ENCODE assay signal across 8 cellular contexts in genomic region chr12:118136559-118137003, GRCh38. TPM values are rescaled to one million over a fixed set of nuclear protein-coding genes. Genes with fewer than 3 reads are reported as not detected.
DNase-seq lines count a peak whose midpoint lies in the region; ATAC-seq and TF ChIP-seq lines count a peak whose summit lies in the region.

No MANE protein-coding gene starts in this region.

- POLR2A ChIA-PET in RWPE1 (lab: Yijun Ruan, JAX; ENCODE audit: low non-redundant PET), result no interaction called here

- DNase-seq in NCI-H1436 (lab: John Stamatoyannopoulos, UW) (peak; percentile 3), NCI-H1436 treated with DMSO at 0.1 percent for 48 hours (lab: John Stamatoyannopoulos, UW) (no peak), RWPE1 (ENCODE audit: low spot score) (peak; percentile 44), left ventricle myocardium superior (peak; percentile 67), posterior vena cava (ENCODE audit: low spot score) (peak; percentile 89), DMS114 treated with DMSO at 0.1 percent for 48 hours (lab: John Stamatoyannopoulos, UW; ENCODE audit: unreplicated experiment) (no peak)

- no peak for TF ChIP-seq CTCF in RWPE1 (conservative IDR thresholded peaks at IDR 0.05; ENCODE audit: low read depth)

- 1% methylated on average over 26 to 29 of the region's 29 CpGs for WGBS in adipose tissue, 3 donors

- intact Hi-C loops in left ventricle myocardium superior (cut with micrococcal nuclease) (no loop called here), posterior vena cava (cut with DNase I) (no loop called here)

- CTCF ChIA-PET in RWPE1 (lab: Yijun Ruan, JAX), result interaction anchor here (0.5 to 1.8 kb wide), 3 partner anchors 33 to 1533 kb away, joined by 4 to 11 read pairs (median 6); partner anchors contain the start of gene SUDS3

- H3K27ac ChIP-seq in RWPE1 (peak overlapping the region; percentile 73), adipose tissue (ENCODE audit: low read depth, low read length) (peak overlapping the region; percentile 64)

- ATAC-seq in HG03060 (IDR thresholded peaks at IDR 0.05; ENCODE audit: low read depth, unreplicated experiment), result peak; percentile 27
- ATAC-seq in left ventricle myocardium superior, result peak; percentile 59

RNA-seq across cellular contexts. Expression of gene PEBP1, which starts 0.7 kb away (rescaled TPM):
- polyA plus RNA-seq in adipose tissue, result 100 to 1,000 TPM; 143 to 331 (median 288) TPM
- 500 TPM for total RNA-seq in left ventricle myocardium superior
- total RNA-seq in posterior vena cava, result 100 to 1,000 TPM; 134 to 156 TPM

RNA-seq across cellular contexts. Expression of gene VSIG10, which starts 32.8 kb away (rescaled TPM):
- 10 to 100 TPM; 10.8 to 18.9 (median 18.3) TPM for polyA plus RNA-seq in adipose tissue
- total RNA-seq in left ventricle myocardium superior (12.6 TPM), posterior vena cava (10 to 100 TPM; 11.1 to 15.3 TPM)

Comparison
In these comparisons a context has a peak if more than half of its experiments do, and no peak if none do; other contexts are left out.
1. DNase-seq: peak in NCI-H1436 (single experiment), RWPE1 (single experiment), left ventricle myocardium superior (single experiment) and posterior vena cava (single experiment); none in NCI-H1436 treated with DMSO at 0.1 percent for 48 hours (single experiment) and DMS114 treated with DMSO at 0.1 percent for 48 hours (single experiment).